Comparison of ENCODE assay signal across 8 cellular contexts in the genomic region with DNA sequence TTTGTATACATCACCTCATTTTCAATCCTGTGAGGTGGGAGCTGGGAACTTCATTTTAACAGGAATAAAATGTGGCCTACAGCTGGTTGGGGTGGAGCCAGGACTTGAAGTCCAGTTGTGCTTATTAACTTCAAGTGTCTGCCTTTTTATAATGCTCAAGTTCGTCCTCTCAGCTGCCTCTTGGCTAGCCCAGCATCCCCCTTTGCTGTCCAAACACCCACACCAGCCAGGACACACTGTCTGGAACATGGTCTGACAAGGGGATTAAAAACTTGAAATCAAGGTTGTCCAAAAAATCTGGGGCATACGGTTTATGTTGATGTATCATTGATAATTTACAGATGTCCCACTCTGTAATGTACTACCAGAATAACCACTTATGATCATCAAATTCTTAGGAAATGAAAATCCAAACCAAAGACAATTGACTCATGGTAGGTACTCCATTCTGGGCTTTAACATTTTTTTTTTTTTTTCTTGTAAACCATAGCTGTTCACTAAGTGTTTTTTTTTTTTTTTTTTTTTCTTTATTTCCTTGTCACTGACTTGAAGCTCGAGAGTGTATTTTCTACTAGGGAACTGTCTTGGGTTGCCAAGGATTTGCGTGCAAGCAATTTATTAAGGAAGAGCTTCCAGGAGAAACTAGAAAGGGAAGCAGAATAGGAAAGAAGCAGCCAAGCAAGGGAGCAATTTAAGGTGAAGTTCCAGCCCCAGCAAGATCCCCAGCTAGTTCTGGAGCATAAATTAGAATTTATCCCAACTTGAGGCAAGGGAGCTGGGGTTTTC.
A peak's percentile ranks its signal among the peaks of the same experiment; 100 is the strongest.
DNase-seq lines count a peak whose midpoint lies in the region; ATAC-seq and TF ChIP-seq lines count a peak whose summit lies in the region.

No MANE protein-coding gene starts in this region.

- POLR2A ChIA-PET in HEK293 (lab: Yijun Ruan, JAX) = no interaction called here

- TF ChIP-seq CTCF in HEK293 (tag by site-specific recombination; IDR thresholded peaks at IDR 0.05) = no peak

- H3K9me3 ChIP-seq in HEK293 (ENCODE audit: control insufficient read depth, insufficient read depth, low read depth, low read length) (no peaks in the 10 kb centered on the region; the same call in 1 of the 2 replicates), skeletal muscle satellite cell (replicated peaks; ENCODE audit: low read length) (no peaks in the 10 kb centered on the region)

- peak overlapping the region; percentile 79 for H3K4me3 Mint-ChIP-seq in activated T-helper 17 cell treated with anti-CD3 and anti-CD28 coated beads, Interleukin-2, amount 50 U/mL, for 72 hours

- DNase-seq in left ventricle myocardium superior = peak; percentile 58
- no peak for DNase-seq in KBM-7
- no peak for DNase-seq in H4 (ENCODE audit: low spot score)

- CTCF ChIA-PET in HEK293 (lab: Yijun Ruan, JAX) = no interaction called here

- peak overlapping the region; percentile 85 for H3K27ac Mint-ChIP-seq in activated T-helper 17 cell treated with anti-CD3 and anti-CD28 coated beads, Interleukin-2, amount 50 U/mL, for 72 hours

- H3K9ac ChIP-seq in skeletal muscle satellite cell (ENCODE audit: low read depth, low read length) = peak overlapping the region; percentile 70

- peak overlapping the region; percentile 73 for H2AFZ ChIP-seq in ACC112 (ENCODE audit: low read length, unreplicated experiment)

- no peaks in the 10 kb centered on the region for H3K9me3 Mint-ChIP-seq in activated T-helper 17 cell treated with anti-CD3 and anti-CD28 coated beads, Interleukin-2, amount 50 U/mL, for 72 hours

- H3K4me1 ChIP-seq in ACC112 (ENCODE audit: control insufficient read depth, insufficient read depth, low read length, unreplicated experiment) (peaks cover 11% of the 10 kb centered on the region), HEK293 (ENCODE audit: control insufficient read depth, insufficient read depth, low read length) (peaks cover 7% of the 10 kb centered on the region), skeletal muscle satellite cell (ENCODE audit: control insufficient read depth, insufficient read depth, low read length) (peaks cover 19% of the 10 kb centered on the region)

- H3K36me3 Mint-ChIP-seq in activated T-helper 17 cell treated with anti-CD3 and anti-CD28 coated beads, Interleukin-2, amount 50 U/mL, for 72 hours (ENCODE audit: low read depth) = no peaks in the 10 kb centered on the region

- no peak for ATAC-seq in activated T-helper 17 cell treated with anti-CD3 and anti-CD28 coated beads, Interleukin-2, amount 50 U/mL, for 72 hours (replicated peaks)
- ATAC-seq in left ventricle myocardium superior (peak; percentile 83), GM19328 (IDR thresholded peaks at IDR 0.05; ENCODE audit: unreplicated experiment) (no peak)

- peak overlapping the region; percentile 72 for H3K4me3 ChIP-seq in ACC112 (ENCODE audit: low read depth, low read length)
- H3K4me3 ChIP-seq in HEK293 (ENCODE audit: low read depth, low read length) = no peak overlapping the region
- H3K4me3 ChIP-seq in skeletal muscle satellite cell (ENCODE audit: low read length) = peak overlapping the region; percentile 78

- H3K27me3 ChIP-seq in ACC112 (ENCODE audit: insufficient read depth, low read length) (no peaks in the 10 kb centered on the region), skeletal muscle satellite cell (ENCODE audit: control insufficient read depth, insufficient read depth, low read length) (no peaks in the 10 kb centered on the region)

- H3K36me3 ChIP-seq in ACC112 (ENCODE audit: insufficient read depth, low read length) (no peaks in the 10 kb centered on the region), HEK293 (ENCODE audit: control insufficient read depth in 2 of 2, insufficient read depth in 1 of 2, low read length in 2 of 2) (no peaks in the 10 kb centered on the region), skeletal muscle satellite cell (ENCODE audit: insufficient read depth, low read length) (no peaks in the 10 kb centered on the region)

- H3K4me2 ChIP-seq in skeletal muscle satellite cell (ENCODE audit: low read length) = peak overlapping the region; percentile 91

- intact Hi-C loops in left ventricle myocardium superior (cut with micrococcal nuclease) = no loop called here

- H3K27ac ChIP-seq in ACC112 (ENCODE audit: low read depth, low read length) (peak overlapping the region; percentile 53), HEK293 (ENCODE audit: extremely low read depth, low read depth, low read length) (no peak overlapping the region)

- no peaks in the 10 kb centered on the region for H3K27me3 Mint-ChIP-seq in activated T-helper 17 cell treated with anti-CD3 and anti-CD28 coated beads, Interleukin-2, amount 50 U/mL, for 72 hours

- H3K79me2 ChIP-seq in ACC112 (ENCODE audit: control insufficient read depth, insufficient read depth, low read length, unreplicated experiment) = no peaks in the 10 kb centered on the region

- in situ Hi-C loops in KBM-7 (cut with MboI; ENCODE audit: low pct_unique_long_range_greater_than_20kb, low sequenced_read_pairs) = no loop called here

- H3K4me1 Mint-ChIP-seq in activated T-helper 17 cell treated with anti-CD3 and anti-CD28 coated beads, Interleukin-2, amount 50 U/mL, for 72 hours = peaks cover 11% of the 10 kb centered on the region

TF ChIP-seq in HEK293, 187 proteins besides CTCF, POLR2A, EP300 and RAD21 (continues in another document):
- 0 out of 2 replicates have a peak, but pooled peaks have one; percentile 5 for TF ChIP-seq SP7 (tag by site-specific recombination; IDR thresholded peaks at IDR 0.05)
- no peak for TF ChIP-seq ZNF529 (tag by site-specific recombination; IDR thresholded peaks at IDR 0.05; ENCODE audit: insufficient replicate concordance)
- TF ChIP-seq MEIS1 (CRISPR knock-in tag; IDR thresholded peaks at IDR 0.05; ENCODE audit: borderline replicate concordance) = no peak
- no peak for TF ChIP-seq ZNF174 (tag by site-specific recombination; IDR thresholded peaks at IDR 0.05)
- TF ChIP-seq FEZF1 (tag by site-specific recombination; IDR thresholded peaks at IDR 0.05) = no peak
- TF ChIP-seq BCL11A (tag by site-specific recombination; IDR thresholded peaks at IDR 0.05; ENCODE audit: low read depth) = no peak
- TF ChIP-seq, protein P1, sequence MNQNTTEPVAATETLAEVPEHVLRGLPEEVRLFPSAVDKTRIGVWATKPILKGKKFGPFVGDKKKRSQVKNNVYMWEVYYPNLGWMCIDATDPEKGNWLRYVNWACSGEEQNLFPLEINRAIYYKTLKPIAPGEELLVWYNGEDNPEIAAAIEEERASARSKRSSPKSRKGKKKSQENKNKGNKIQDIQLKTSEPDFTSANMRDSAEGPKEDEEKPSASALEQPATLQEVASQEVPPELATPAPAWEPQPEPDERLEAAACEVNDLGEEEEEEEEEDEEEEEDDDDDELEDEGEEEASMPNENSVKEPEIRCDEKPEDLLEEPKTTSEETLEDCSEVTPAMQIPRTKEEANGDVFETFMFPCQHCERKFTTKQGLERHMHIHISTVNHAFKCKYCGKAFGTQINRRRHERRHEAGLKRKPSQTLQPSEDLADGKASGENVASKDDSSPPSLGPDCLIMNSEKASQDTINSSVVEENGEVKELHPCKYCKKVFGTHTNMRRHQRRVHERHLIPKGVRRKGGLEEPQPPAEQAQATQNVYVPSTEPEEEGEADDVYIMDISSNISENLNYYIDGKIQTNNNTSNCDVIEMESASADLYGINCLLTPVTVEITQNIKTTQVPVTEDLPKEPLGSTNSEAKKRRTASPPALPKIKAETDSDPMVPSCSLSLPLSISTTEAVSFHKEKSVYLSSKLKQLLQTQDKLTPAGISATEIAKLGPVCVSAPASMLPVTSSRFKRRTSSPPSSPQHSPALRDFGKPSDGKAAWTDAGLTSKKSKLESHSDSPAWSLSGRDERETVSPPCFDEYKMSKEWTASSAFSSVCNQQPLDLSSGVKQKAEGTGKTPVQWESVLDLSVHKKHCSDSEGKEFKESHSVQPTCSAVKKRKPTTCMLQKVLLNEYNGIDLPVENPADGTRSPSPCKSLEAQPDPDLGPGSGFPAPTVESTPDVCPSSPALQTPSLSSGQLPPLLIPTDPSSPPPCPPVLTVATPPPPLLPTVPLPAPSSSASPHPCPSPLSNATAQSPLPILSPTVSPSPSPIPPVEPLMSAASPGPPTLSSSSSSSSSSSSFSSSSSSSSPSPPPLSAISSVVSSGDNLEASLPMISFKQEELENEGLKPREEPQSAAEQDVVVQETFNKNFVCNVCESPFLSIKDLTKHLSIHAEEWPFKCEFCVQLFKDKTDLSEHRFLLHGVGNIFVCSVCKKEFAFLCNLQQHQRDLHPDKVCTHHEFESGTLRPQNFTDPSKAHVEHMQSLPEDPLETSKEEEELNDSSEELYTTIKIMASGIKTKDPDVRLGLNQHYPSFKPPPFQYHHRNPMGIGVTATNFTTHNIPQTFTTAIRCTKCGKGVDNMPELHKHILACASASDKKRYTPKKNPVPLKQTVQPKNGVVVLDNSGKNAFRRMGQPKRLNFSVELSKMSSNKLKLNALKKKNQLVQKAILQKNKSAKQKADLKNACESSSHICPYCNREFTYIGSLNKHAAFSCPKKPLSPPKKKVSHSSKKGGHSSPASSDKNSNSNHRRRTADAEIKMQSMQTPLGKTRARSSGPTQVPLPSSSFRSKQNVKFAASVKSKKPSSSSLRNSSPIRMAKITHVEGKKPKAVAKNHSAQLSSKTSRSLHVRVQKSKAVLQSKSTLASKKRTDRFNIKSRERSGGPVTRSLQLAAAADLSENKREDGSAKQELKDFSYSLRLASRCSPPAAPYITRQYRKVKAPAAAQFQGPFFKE (tag by site-specific recombination; IDR thresholded peaks at IDR 0.05; ENCODE audit: borderline replicate concordance) = no peak
- TF ChIP-seq OVOL3 (tag by site-specific recombination; IDR thresholded peaks at IDR 0.05) = no peak
- no peak for TF ChIP-seq ZNF214 (tag by site-specific recombination; IDR thresholded peaks at IDR 0.05; ENCODE audit: borderline replicate concordance)
- peak; percentile 21 for TF ChIP-seq SETDB1 (IDR thresholded peaks at IDR 0.05; ENCODE audit: insufficient read length, low read length)
- no peak for TF ChIP-seq ZNF10 (tag by site-specific recombination; IDR thresholded peaks at IDR 0.05)
- TF ChIP-seq PRDM1 (tag by site-specific recombination; IDR thresholded peaks at IDR 0.05) = no peak
- TF ChIP-seq, protein P2, sequence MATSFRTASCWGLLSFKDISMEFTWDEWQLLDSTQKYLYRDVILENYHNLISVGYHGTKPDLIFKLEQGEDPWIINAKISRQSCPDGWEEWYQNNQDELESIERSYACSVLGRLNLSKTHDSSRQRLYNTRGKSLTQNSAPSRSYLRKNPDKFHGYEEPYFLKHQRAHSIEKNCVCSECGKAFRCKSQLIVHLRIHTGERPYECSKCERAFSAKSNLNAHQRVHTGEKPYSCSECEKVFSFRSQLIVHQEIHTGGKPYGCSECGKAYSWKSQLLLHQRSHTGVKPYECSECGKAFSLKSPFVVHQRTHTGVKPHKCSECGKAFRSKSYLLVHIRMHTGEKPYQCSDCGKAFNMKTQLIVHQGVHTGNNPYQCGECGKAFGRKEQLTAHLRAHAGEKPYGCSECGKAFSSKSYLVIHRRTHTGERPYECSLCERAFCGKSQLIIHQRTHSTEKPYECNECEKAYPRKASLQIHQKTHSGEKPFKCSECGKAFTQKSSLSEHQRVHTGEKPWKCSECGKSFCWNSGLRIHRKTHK (tag by site-specific recombination; IDR thresholded peaks at IDR 0.05) = no peak
- TF ChIP-seq BCL11B (tag by site-specific recombination; IDR thresholded peaks at IDR 0.05; ENCODE audit: low read depth) = no peak
